ENCODE assay signal across 1 cellular context in the genomic region with DNA sequence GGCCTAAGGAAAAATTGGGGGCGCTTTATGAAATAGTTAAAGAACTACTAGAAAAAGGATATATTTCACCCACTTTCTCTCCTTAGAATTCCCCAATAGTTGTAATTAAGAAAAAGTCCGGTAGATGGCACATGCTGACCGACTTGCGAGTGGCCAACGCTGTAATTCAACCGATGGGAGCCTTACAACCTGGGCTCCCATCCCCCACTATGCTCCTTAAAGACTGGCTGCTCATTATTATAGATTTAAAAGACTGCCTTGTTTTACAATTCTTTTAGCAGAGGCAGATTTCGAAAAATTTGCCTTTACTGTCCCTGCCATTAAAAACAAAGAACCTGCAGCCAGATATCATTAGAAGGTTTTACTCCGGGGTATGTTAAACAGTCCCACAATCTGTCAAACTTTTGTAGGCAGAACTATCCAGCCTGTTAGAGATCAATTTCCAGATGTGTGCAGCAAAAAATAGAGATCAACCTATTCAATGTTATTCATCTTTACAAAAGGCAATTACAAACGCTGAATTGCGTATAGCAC.
TF ChIP-seq lines count a peak whose summit lies in the region.

No MANE protein-coding gene starts in this region.

TF ChIP-seq in HepG2, 621 proteins besides CTCF, POLR2A, EP300 and RAD21 (continued from another document):
- TF ChIP-seq ZNF792 (CRISPR knock-in tag; IDR thresholded peaks at IDR 0.05) (peak; percentile 36; the same call in 1 of the 2 replicates), KDM3A (CRISPR knock-in tag; IDR thresholded peaks at IDR 0.05; ENCODE audit: low read depth) (peak; percentile 21; the same call in 1 of the 2 replicates), RFX5 (IDR thresholded peaks at IDR 0.05; ENCODE audit: low read depth, low read length) (no peak), CHD2 (IDR thresholded peaks at IDR 0.05; ENCODE audit: low read depth, low read length) (0 out of 2 replicates have a peak, but pooled peaks have one; percentile 19), ZNF335 (CRISPR knock-in tag; IDR thresholded peaks at IDR 0.05) (0 out of 2 replicates have a peak, but pooled peaks have one; percentile 4), ZNF891 (CRISPR knock-in tag; IDR thresholded peaks at IDR 0.05) (no peak), PRPF4 (IDR thresholded peaks at IDR 0.05; ENCODE audit: low read depth, low read length, poor library complexity, severe bottlenecking) (peak; percentile 60), ZNF614 (CRISPR knock-in tag; IDR thresholded peaks at IDR 0.05; ENCODE audit: borderline replicate concordance) (0 out of 2 replicates have a peak, but pooled peaks have one; percentile 40), SMC3 (IDR thresholded peaks at IDR 0.05; ENCODE audit: low read length) (peak; percentile 71), ZNF333 (CRISPR knock-in tag; IDR thresholded peaks at IDR 0.05; ENCODE audit: borderline replicate concordance) (no peak)
- TF ChIP-seq, protein P1, sequence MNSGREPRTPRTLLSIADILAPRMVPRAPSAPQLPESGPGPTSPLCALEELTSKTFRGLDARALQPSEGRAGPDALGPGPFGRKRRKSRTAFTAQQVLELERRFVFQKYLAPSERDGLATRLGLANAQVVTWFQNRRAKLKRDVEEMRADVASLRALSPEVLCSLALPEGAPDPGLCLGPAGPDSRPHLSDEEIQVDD (CRISPR knock-in tag; IDR thresholded peaks at IDR 0.05; ENCODE audit: borderline replicate concordance), result no peak
- TF ChIP-seq, protein P2, sequence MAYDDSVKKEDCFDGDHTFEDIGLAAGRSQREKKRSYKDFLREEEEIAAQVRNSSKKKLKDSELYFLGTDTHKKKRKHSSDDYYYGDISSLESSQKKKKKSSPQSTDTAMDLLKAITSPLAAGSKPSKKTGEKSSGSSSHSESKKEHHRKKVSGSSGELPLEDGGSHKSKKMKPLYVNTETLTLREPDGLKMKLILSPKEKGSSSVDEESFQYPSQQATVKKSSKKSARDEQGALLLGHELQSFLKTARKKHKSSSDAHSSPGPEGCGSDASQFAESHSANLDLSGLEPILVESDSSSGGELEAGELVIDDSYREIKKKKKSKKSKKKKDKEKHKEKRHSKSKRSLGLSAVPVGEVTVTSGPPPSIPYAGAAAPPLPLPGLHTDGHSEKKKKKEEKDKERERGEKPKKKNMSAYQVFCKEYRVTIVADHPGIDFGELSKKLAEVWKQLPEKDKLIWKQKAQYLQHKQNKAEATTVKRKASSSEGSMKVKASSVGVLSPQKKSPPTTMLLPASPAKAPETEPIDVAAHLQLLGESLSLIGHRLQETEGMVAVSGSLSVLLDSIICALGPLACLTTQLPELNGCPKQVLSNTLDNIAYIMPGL (CRISPR knock-in tag; IDR thresholded peaks at IDR 0.05; ENCODE audit: borderline replicate concordance in 1 of 2, low read depth in 1 of 2), result peak in 1 of 2 experiments; percentile 79; a peak in 1 of 4 replicates
